In genomic region chr3:175764722-175765121, GRCh38 we compare ENCODE assay signal across 8 cellular contexts.
"Had no signal": no experiment of that assay in that cellular context is flagged by ENCODE, and none has a peak within 500 bp of the region (broad histone marks: within the 10 kb centered on the region; RNA-seq: fewer than 3 reads in every experiment).

No MANE protein-coding gene starts in this region.

- H3K36me3 ChIP-seq: HAP-1 had no signal

- ATAC-seq: HCT116, HepG2 had no signal

- H3K4me3 ChIP-seq: HAP-1 had no signal

- DNase-seq: GOT3, H7, HFFc6, KBM-7 had no signal

- H3K27ac ChIP-seq: HL-60 had no signal

- H3K9me3 ChIP-seq: HAP-1 had no signal
